8 cellular contexts compared by ENCODE assay signal in genomic region chr17:5249615-5250014, GRCh38. TPM values are rescaled to one million over a fixed set of nuclear protein-coding genes. Genes with fewer than 3 reads are reported as not detected.
DNase-seq lines count a peak whose midpoint lies in the region; ATAC-seq lines count a peak whose summit lies in the region.

No MANE protein-coding gene starts in this region.

- H2BK5ac ChIP-seq in mesendoderm (ENCODE audit: low read length), result no peak overlapping the region

- no peak overlapping the region for H4K5ac ChIP-seq in mesendoderm (ENCODE audit: low read length)

- H2AK5ac ChIP-seq in mesendoderm (ENCODE audit: low read length), result no peak overlapping the region

- no peaks in the 10 kb centered on the region for H3K79me2 ChIP-seq in mesendoderm (ENCODE audit: control insufficient read depth, insufficient read depth, low read length)

- H3K4me2 ChIP-seq in mesendoderm (ENCODE audit: low read length), result no peak overlapping the region

- H3K18ac ChIP-seq in mesendoderm (ENCODE audit: low read length), result no peak overlapping the region

- WGBS in mesendoderm (ENCODE audit: extremely low coverage, insufficient coverage, low lambda C conversion rate), result no CpG with 5 or more reads among the region's 4 CpGs

- H3K27ac ChIP-seq in effector memory CD4-positive, alpha-beta T cell (ENCODE audit: insufficient read depth, low read length, poor library complexity, severe bottlenecking), result no peak overlapping the region
- H3K27ac ChIP-seq in mesendoderm (ENCODE audit: low read depth, low read length), result no peak overlapping the region

- no peak overlapping the region for H3K4ac ChIP-seq in mesendoderm (ENCODE audit: low read depth, low read length)

- no peak overlapping the region for H3K56ac ChIP-seq in mesendoderm (ENCODE audit: low read length)

- no peak overlapping the region for H2BK120ac ChIP-seq in mesendoderm (ENCODE audit: low read depth, low read length)

- H3K9me3 ChIP-seq in effector memory CD4-positive, alpha-beta T cell (ENCODE audit: control insufficient read depth, low read length), result no peaks in the 10 kb centered on the region

- no peaks in the 10 kb centered on the region for H3K27me3 ChIP-seq in effector memory CD4-positive, alpha-beta T cell (replicated peaks; ENCODE audit: control insufficient read depth, insufficient read depth, low read length, poor library complexity, severe bottlenecking)
- no peaks in the 10 kb centered on the region for H3K27me3 ChIP-seq in mesendoderm (ENCODE audit: insufficient read depth, low read length, poor library complexity)

- ATAC-seq in HG02588 (IDR thresholded peaks at IDR 0.05; ENCODE audit: unreplicated experiment), result no peak

- H4K8ac ChIP-seq in mesendoderm (ENCODE audit: low read depth, low read length), result no peak overlapping the region

- no peak overlapping the region for H3K23ac ChIP-seq in mesendoderm (ENCODE audit: low read length)

- no peak overlapping the region for H3K9ac ChIP-seq in mesendoderm (ENCODE audit: low read length)

- no peaks in the 10 kb centered on the region for H3K4me1 ChIP-seq in effector memory CD4-positive, alpha-beta T cell (ENCODE audit: control insufficient read depth, insufficient read depth, low read length, poor library complexity, severe bottlenecking)
- no peaks in the 10 kb centered on the region for H3K4me1 ChIP-seq in mesendoderm (ENCODE audit: control insufficient read depth, low read depth, low read length)

- H3K36me3 ChIP-seq in effector memory CD4-positive, alpha-beta T cell (ENCODE audit: control insufficient read depth, insufficient read depth, low read length), result no peaks in the 10 kb centered on the region
- H3K36me3 ChIP-seq in mesendoderm (ENCODE audit: control insufficient read depth, insufficient read depth, low read length), result no peaks in the 10 kb centered on the region

- H3K4me3 ChIP-seq in effector memory CD4-positive, alpha-beta T cell (ENCODE audit: insufficient read depth, low read depth, low read length, poor library complexity, severe bottlenecking), result no peak overlapping the region
- H3K4me3 ChIP-seq in mesendoderm (ENCODE audit: low read length), result no peak overlapping the region

- DNase-seq in Ammon's horn (ENCODE audit: low spot score) (peak; percentile 88), HCEC 1CT (peak; percentile 71), NCI-H526 treated with DMSO at 0.1 percent for 48 hours (lab: John Stamatoyannopoulos, UW) (peak; percentile 23), mesendoderm (peak; percentile 81)
- peak; percentile 58 to 68 for DNase-seq in activated CD4-positive, alpha-beta T cell treated with anti-CD3 and anti-CD28 coated beads, Interleukin-2, amount 50 U/mL, for 48 hours
- peak; percentile 23 to 41 (median 26) for DNase-seq in effector memory CD4-positive, alpha-beta T cell
- DNase-seq in stimulated activated CD8-positive, alpha-beta memory T cell treated with anti-CD3 and anti-CD28 coated beads, Interleukin-7, amount 100 ng/mL, for 4 hours (ENCODE audit: low read depth in 2 of 2), result peak; percentile 32 to 52

- H3K79me1 ChIP-seq in mesendoderm (ENCODE audit: low read length), result no peaks in the 10 kb centered on the region

- no peak overlapping the region for H2BK15ac ChIP-seq in mesendoderm (replicated peaks; ENCODE audit: low read depth)

RNA-seq across cellular contexts. Expression of gene SCIMP, which starts 15.0 kb away (rescaled TPM):
- not detected for polyA plus RNA-seq in mesendoderm (2013, experiment 1 of 2)
- polyA plus RNA-seq in mesendoderm (2013, experiment 2 of 2), result not detected

RNA-seq across cellular contexts. Expression of gene RABEP1, which starts 32.5 kb away (rescaled TPM):
- 29.4 TPM for polyA plus RNA-seq in mesendoderm (2013, experiment 1 of 2)
- polyA plus RNA-seq in mesendoderm (2013, experiment 2 of 2), result 29.3 TPM

RNA-seq across cellular contexts. Expression of gene ZNF594, which starts 57.9 kb away (rescaled TPM):
- polyA plus RNA-seq in mesendoderm (2013, experiment 1 of 2), result 4.9 TPM
- polyA plus RNA-seq in mesendoderm (2013, experiment 2 of 2), result 4.7 TPM

Comparison
In these comparisons a context has a peak if more than half of its experiments do, and no peak if none do; other contexts are left out.
1. DNase-seq: peak in every context shown above with its lines; median percentile 88 in Ammon's horn; 81 in mesendoderm; 71 in HCEC 1CT; 63 in activated CD4-positive, alpha-beta T cell treated with anti-CD3 and anti-CD28 coated beads, Interleukin-2, amount 50 U/mL, for 48 hours; 42 in stimulated activated CD8-positive, alpha-beta memory T cell treated with anti-CD3 and anti-CD28 coated beads, Interleukin-7, amount 100 ng/mL, for 4 hours; 26 in effector memory CD4-positive, alpha-beta T cell; 23 in NCI-H526 treated with DMSO at 0.1 percent for 48 hours.